ENCODE assay signal across 9 cellular contexts in the genomic region with DNA sequence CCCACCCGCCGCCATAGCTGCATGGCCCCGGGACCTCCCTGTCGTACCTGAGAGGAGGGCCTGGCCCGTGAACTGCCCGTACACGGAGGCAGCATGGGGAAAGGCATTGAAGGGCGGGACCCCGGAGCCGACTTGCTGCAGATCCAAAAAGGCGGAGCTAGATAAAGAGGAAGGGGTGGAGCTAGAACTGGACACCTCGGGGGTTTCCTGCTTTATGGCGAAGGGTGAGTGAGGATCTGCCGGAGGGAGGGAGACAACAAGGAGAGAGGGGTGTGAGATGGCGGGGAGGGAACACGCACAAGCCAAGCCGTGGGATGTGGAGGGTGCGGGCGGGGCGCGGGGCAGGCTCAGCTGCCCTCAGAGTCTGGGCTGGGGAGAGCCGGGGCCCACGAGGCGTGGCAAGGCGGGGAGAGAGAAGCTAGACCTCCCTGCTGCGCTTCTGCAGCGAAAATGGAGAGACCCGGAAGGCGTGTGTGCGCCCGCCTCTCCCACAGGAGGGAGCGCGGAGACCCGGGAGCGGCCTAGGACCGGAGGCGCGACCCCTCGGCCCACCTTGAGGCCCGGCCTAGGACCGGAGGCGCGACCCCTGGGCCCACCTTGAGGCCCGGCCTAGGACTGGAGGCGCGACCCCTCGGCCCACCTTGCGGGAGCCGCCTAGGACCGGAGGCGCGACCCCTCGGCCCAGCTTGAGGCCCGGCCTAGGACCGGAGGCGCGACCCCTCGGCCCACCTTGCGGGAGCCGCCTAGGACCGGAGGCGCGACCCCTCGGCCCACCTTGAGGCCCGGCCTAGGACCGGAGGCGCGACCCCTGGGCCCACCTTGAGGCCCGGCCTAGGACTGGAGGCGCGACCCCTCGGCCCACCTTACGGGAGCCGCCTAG. TPM values are rescaled to one million over a fixed set of nuclear protein-coding genes. Genes with fewer than 3 reads are reported as not detected.
DNase-seq lines count a peak whose midpoint lies in the region; ATAC-seq lines count a peak whose summit lies in the region.
"Not testable (repeated sequence)": the region's sequence is repeated elsewhere in the genome, so short reads cannot be mapped to it uniquely, and the experiment has no call there.
"Had no signal": no experiment of that assay in that cellular context is flagged by ENCODE, and none has a peak within 500 bp of the region (broad histone marks: within the 10 kb centered on the region; RNA-seq: fewer than 3 reads in every experiment).

No MANE protein-coding gene starts in this region.

- peak overlapping the region; percentile 52; the same call in 1 of the 2 replicates for H3K9ac ChIP-seq in HUES64 (ENCODE audit: low read depth, low read length)

- not testable (repeated sequence) for H3K9me3 ChIP-seq in HUES64 (ENCODE audit: insufficient read depth, low read depth, low read length)

- 53% methylated on average over 74 of the region's 74 CpGs for WGBS in HUES64

- peak overlapping the region; percentile 55 for H3K4me3 ChIP-seq in HUES64 (ENCODE audit: low read length)

- H3K4me1 Mint-ChIP-seq in memory B cell: peaks cover 12% of the 10 kb centered on the region

- DNase-seq in AG08395 (ENCODE audit: low spot score): peak; percentile 44
- peak; percentile 51 for DNase-seq in SHP77 treated with DMSO at 0.1 percent for 48 hours (lab: John Stamatoyannopoulos, UW)
- peak; percentile 60 for DNase-seq in activated T-cell treated with anti-CD3 and anti-CD28 coated beads for 48 hours (ENCODE audit: low read depth)
- peak; percentile 24 for DNase-seq in effector CD8-positive, alpha-beta T cell (lab: John Stamatoyannopoulos, UW)
- DNase-seq in memory B cell (ENCODE audit: low spot score in 2 of 2): peak; percentile 50 to 66
- peak; percentile 44 to 59 for DNase-seq in stimulated activated CD4-positive, alpha-beta T cell treated with anti-CD3 and anti-CD28 coated beads, Interleukin-4, amount 100 ng/mL, for 48 hours (ENCODE audit: low read depth in 2 of 2)

- H3K4me3 Mint-ChIP-seq in memory B cell: peak overlapping the region; percentile 95

- peak; percentile 95 for ATAC-seq in GM19463 (IDR thresholded peaks at IDR 0.05; ENCODE audit: unreplicated experiment)
- ATAC-seq in memory B cell (ENCODE audit: low read depth): peak; percentile 94

- not testable (repeated sequence) for H3K36me3 ChIP-seq in HUES64 (ENCODE audit: insufficient read depth, low read length)

- not testable (repeated sequence) for H3K27me3 Mint-ChIP-seq in memory B cell

- H3K27ac ChIP-seq in HUES64 (ENCODE audit: low read depth, low read length): not testable (repeated sequence)

- H3K36me3 Mint-ChIP-seq in memory B cell: not testable (repeated sequence)

- H3K9me3 Mint-ChIP-seq in memory B cell: not testable (repeated sequence)

- not testable (repeated sequence) for H3K4me1 ChIP-seq in HUES64 (ENCODE audit: insufficient read depth, low read length)

- peak overlapping the region; percentile 99 for H3K27ac Mint-ChIP-seq in memory B cell

- not testable (repeated sequence) for H3K27me3 ChIP-seq in HUES64 (ENCODE audit: insufficient read depth, low read length)

RNA-seq across cellular contexts. Expression of a gene that starts 43.1 kb away (rescaled TPM):
- polyA plus RNA-seq in HUES64 (2013, experiment 1 of 2): 15.1 TPM
- polyA plus RNA-seq in HUES64 (2013, experiment 2 of 2): 29.2 TPM
- polyA plus RNA-seq: smooth muscle cell had no signal
